Comparison of ENCODE assay signal across 16 cellular contexts in genomic region chrX:153853180-153853901, GRCh38. TPM values are rescaled to one million over a fixed set of nuclear protein-coding genes. Genes with fewer than 3 reads are reported as not detected.
A peak's percentile ranks its signal among the peaks of the same experiment; 100 is the strongest.
DNase-seq lines count a peak whose midpoint lies in the region; ATAC-seq and TF ChIP-seq lines count a peak whose summit lies in the region.
"Had no signal": no experiment of that assay in that cellular context is flagged by ENCODE, and none has a peak within 500 bp of the region (broad histone marks: within the 10 kb centered on the region; RNA-seq: fewer than 3 reads in every experiment).

No MANE protein-coding gene starts in this region.

- TF ChIP-seq CTCF in HEK293 (tag by site-specific recombination; IDR thresholded peaks at IDR 0.05): no peak
- no peak for TF ChIP-seq CTCF in glutamatergic neuron (IDR thresholded peaks at IDR 0.05; ENCODE audit: partially characterized antibody, unreplicated experiment)
- no peak for TF ChIP-seq CTCF in spleen (IDR thresholded peaks at IDR 0.05 in 8 of 11, conservative IDR thresholded peaks at IDR 0.05 in 3 of 11)
- TF ChIP-seq CTCF in thyroid gland (IDR thresholded peaks at IDR 0.05): no peak

- POLR2A ChIA-PET in HEK293 (lab: Yijun Ruan, JAX): no interaction called here

- H3K4me1 ChIP-seq in HEK293 (ENCODE audit: control insufficient read depth, insufficient read depth, low read length): no peaks in the 10 kb centered on the region
- H3K4me1 ChIP-seq in spleen: no peaks in the 10 kb centered on the region
- H3K4me1 ChIP-seq in thyroid gland: no peaks in the 10 kb centered on the region
- H3K4me1 ChIP-seq: Caco-2 had no signal

- no peak for TF ChIP-seq POLR2A in spleen (IDR thresholded peaks at IDR 0.05)
- no peak for TF ChIP-seq POLR2A in thyroid gland (IDR thresholded peaks at IDR 0.05)

- intact Hi-C loops in spleen (cut with DNase I; ENCODE audit: low total_unique reads) (no loop called here), thyroid gland (cut with DNase I) (no loop called here)

- no peak overlapping the region for H3K4me3 Mint-ChIP-seq in glutamatergic neuron (ENCODE audit: unreplicated experiment)
- H3K4me3 Mint-ChIP-seq: CD14-positive monocyte; CD8-positive, alpha-beta memory T cell had no signal

- H3K9me3 Mint-ChIP-seq in glutamatergic neuron (ENCODE audit: unreplicated experiment): peaks cover 2% of the 10 kb centered on the region
- H3K9me3 Mint-ChIP-seq: CD8-positive, alpha-beta memory T cell had no signal

- no peaks in the 10 kb centered on the region for H3K9me3 ChIP-seq in HEK293 (ENCODE audit: control insufficient read depth, insufficient read depth, low read depth, low read length)
- H3K9me3 ChIP-seq in spleen: no peaks in the 10 kb centered on the region
- H3K9me3 ChIP-seq in thyroid gland: no peaks in the 10 kb centered on the region
- H3K9me3 ChIP-seq: Caco-2 had no signal

- no peak for ATAC-seq in HG02840 (IDR thresholded peaks at IDR 0.05; ENCODE audit: low FRiP score, unreplicated experiment)

- CTCF ChIA-PET in HEK293 (lab: Yijun Ruan, JAX): interaction anchor here (0.6 to 1.5 kb wide), 5 partner anchors 12 to 99 kb away, joined by 3 read pairs; no protein-coding TSS in a partner anchor

- H3K36me3 ChIP-seq in HEK293 (ENCODE audit: control insufficient read depth in 2 of 2, insufficient read depth in 1 of 2, low read length in 2 of 2) (no peaks in the 10 kb centered on the region), spleen (no peaks in the 10 kb centered on the region), thyroid gland (no peaks in the 10 kb centered on the region)

- DNase-seq in NCI-H82 (lab: John Stamatoyannopoulos, UW) (peak; percentile 94), glutamatergic neuron (no peak), spleen (peak; percentile 6), thyroid gland (no peak), NCI-H748 (lab: John Stamatoyannopoulos, UW; ENCODE audit: unreplicated experiment) (no peak)
- DNase-seq: Caco-2; CD8-positive, alpha-beta memory T cell; DMS53; HCEC 1CT; KBM-7 had no signal

- peaks cover 2% of the 10 kb centered on the region for H3K4me1 Mint-ChIP-seq in glutamatergic neuron (ENCODE audit: low read depth, unreplicated experiment)
- H3K4me1 Mint-ChIP-seq: CD14-positive monocyte had no signal

- H3K27ac ChIP-seq in HEK293 (ENCODE audit: extremely low read depth, low read depth, low read length) (no peak overlapping the region), spleen (no peak overlapping the region), thyroid gland (no peak overlapping the region)

- H3K27me3 Mint-ChIP-seq in glutamatergic neuron (ENCODE audit: unreplicated experiment): peaks cover 2% of the 10 kb centered on the region

- peak overlapping the region; percentile 18 for H3K27ac Mint-ChIP-seq in glutamatergic neuron (ENCODE audit: unreplicated experiment)
- H3K27ac Mint-ChIP-seq: CD14-positive monocyte had no signal

- no peaks in the 10 kb centered on the region for H3K36me3 Mint-ChIP-seq in glutamatergic neuron (ENCODE audit: unreplicated experiment)
- H3K36me3 Mint-ChIP-seq: CD14-positive monocyte; CD8-positive, alpha-beta memory T cell had no signal

- WGBS in spleen, 5 donors: 58 to 79% (median 66%) methylated on average over 3 of the region's 3 CpGs
- WGBS in thyroid gland, 2 donors: 70 to 73% methylated on average over 3 of the region's 3 CpGs

- H3K27me3 ChIP-seq in spleen (replicated peaks in 1 of 7) (peaks cover 0 to 39% (median 0%) of the 10 kb centered on the region in 7 donors), thyroid gland (no peaks in the 10 kb centered on the region)

- no peak overlapping the region for H3K4me3 ChIP-seq in HEK293 (ENCODE audit: low read depth, low read length)
- no peak overlapping the region for H3K4me3 ChIP-seq in spleen
- H3K4me3 ChIP-seq in thyroid gland (replicated peaks in 1 of 3): no peak overlapping the region

TF ChIP-seq in HEK293, 187 proteins besides CTCF, POLR2A, EP300 and RAD21:
- TF ChIP-seq ZNF302 (tag by site-specific recombination; IDR thresholded peaks at IDR 0.05; ENCODE audit: low read depth): no peak
- TF ChIP-seq, protein P1, sequence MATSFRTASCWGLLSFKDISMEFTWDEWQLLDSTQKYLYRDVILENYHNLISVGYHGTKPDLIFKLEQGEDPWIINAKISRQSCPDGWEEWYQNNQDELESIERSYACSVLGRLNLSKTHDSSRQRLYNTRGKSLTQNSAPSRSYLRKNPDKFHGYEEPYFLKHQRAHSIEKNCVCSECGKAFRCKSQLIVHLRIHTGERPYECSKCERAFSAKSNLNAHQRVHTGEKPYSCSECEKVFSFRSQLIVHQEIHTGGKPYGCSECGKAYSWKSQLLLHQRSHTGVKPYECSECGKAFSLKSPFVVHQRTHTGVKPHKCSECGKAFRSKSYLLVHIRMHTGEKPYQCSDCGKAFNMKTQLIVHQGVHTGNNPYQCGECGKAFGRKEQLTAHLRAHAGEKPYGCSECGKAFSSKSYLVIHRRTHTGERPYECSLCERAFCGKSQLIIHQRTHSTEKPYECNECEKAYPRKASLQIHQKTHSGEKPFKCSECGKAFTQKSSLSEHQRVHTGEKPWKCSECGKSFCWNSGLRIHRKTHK (tag by site-specific recombination; IDR thresholded peaks at IDR 0.05): peak; percentile 78

RNA-seq across cellular contexts. Expression of gene PDZD4, which starts 23.0 kb away (rescaled TPM):
- 41.8 TPM for total RNA-seq in glutamatergic neuron (ENCODE audit: unreplicated experiment)
- total RNA-seq in spleen: 10 to 100 TPM in 5 of 7 donors, 1 to 10 TPM in 2; 6.4 to 15.4 (median 10.7) TPM
- 10 to 100 TPM in 1 of 3 donors, 1 to 10 TPM in 2; 3.7 to 21.8 (median 9.4) TPM for polyA plus RNA-seq in spleen
- 1 to 10 TPM; 3.2 to 7.0 (median 4.5) TPM for total RNA-seq in thyroid gland
- polyA plus RNA-seq: CD14-positive monocyte had no signal

RNA-seq across cellular contexts. Expression of gene L1CAM, which starts 32.6 kb away (rescaled TPM):
- total RNA-seq in glutamatergic neuron (ENCODE audit: unreplicated experiment): 925 TPM
- 1 to 10 TPM; 1.2 to 5.1 (median 2.2) TPM for total RNA-seq in spleen
- polyA plus RNA-seq in spleen: 1 to 10 TPM; 1.6 to 3.4 (median 3.2) TPM
- 1 to 10 TPM in 1 of 4 donors, under 1 TPM in 3; 0.45 to 2.2 (median 0.75) TPM for total RNA-seq in thyroid gland
- polyA plus RNA-seq: CD14-positive monocyte had no signal

RNA-seq across cellular contexts. Expression of gene AVPR2, which starts 51.1 kb away (rescaled TPM):
- total RNA-seq in glutamatergic neuron (ENCODE audit: unreplicated experiment) (not detected), spleen (under 1 TPM in 1 of 7 donors, not detected in 6; 0.52 TPM), thyroid gland (1 to 10 TPM in 3 of 4 donors, not detected in 1; 1.1 to 2.8 (median 2.6) TPM)
- under 1 TPM; 0.22 to 0.77 (median 0.26) TPM for polyA plus RNA-seq in spleen
- total RNA-seq: Caco-2; CD8-positive, alpha-beta memory T cell; H1 had no signal
- polyA plus RNA-seq: AG04450; BJ; CD8-positive, alpha-beta memory T cell had no signal

RNA-seq across cellular contexts. Expression of gene SSR4, which starts 58.9 kb away (rescaled TPM):
- 277 TPM for total RNA-seq in glutamatergic neuron (ENCODE audit: unreplicated experiment)
- 100 to 1,000 TPM; 144 to 307 (median 217) TPM for total RNA-seq in spleen
- 100 to 1,000 TPM; 357 to 488 (median 359) TPM for polyA plus RNA-seq in spleen
- total RNA-seq in thyroid gland: 100 to 1,000 TPM; 177 to 359 (median 279) TPM

RNA-seq across cellular contexts. Expression of gene IDH3G, which starts 59.2 kb away (rescaled TPM):
- total RNA-seq in glutamatergic neuron (ENCODE audit: unreplicated experiment): 56.7 TPM
- total RNA-seq in spleen: 10 to 100 TPM; 51.8 to 92.7 (median 68.7) TPM
- polyA plus RNA-seq in spleen: 10 to 100 TPM; 32.7 to 47.0 (median 41.3) TPM
- 100 to 1,000 TPM in 3 of 4 donors, 10 to 100 TPM in 1; 77.7 to 148 (median 115) TPM for total RNA-seq in thyroid gland

Comparison
In these comparisons a context has a peak if more than half of its experiments do, and no peak if none do; other contexts are left out.
1. DNase-seq: peak in NCI-H82 (single experiment) and spleen (single experiment); none in glutamatergic neuron (single experiment), thyroid gland (0 of 2) and NCI-H748 (single experiment).
2. RNA of gene L1CAM, which starts 32.6 kb away (total RNA-seq): 925 TPM in glutamatergic neuron (single experiment); 1.2 to 5.1 TPM in spleen and 0.45 to 2.2 TPM in thyroid gland; every median in the first group is over 100 times any median in the second.